ENCODE assay signal across 29 cellular contexts in the genomic region with DNA sequence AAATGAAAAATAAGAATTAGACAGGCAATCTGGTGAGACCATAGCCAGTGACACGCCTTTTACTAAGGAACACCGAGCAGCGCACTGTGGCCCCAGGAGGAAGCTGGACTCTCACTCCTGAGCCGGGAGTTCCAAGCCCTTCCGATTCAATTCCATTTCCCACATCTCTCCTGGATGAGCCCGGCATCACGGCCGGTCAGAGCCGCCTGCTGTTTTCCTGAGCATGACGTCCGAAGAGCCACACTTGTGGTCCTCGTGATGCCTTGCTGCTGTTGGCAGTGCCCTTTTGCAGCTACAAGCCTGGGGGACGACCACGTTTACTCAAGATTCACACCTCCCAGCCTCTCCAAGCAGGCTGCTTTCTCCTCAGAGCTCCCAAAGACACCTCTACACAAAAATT. TPM values are rescaled to one million over a fixed set of nuclear protein-coding genes. Genes with fewer than 3 reads are reported as not detected.
DNase-seq lines count a peak whose midpoint lies in the region; ATAC-seq and TF ChIP-seq lines count a peak whose summit lies in the region.
"Had no signal": no experiment of that assay in that cellular context is flagged by ENCODE, and none has a peak within 500 bp of the region (broad histone marks: within the 10 kb centered on the region; RNA-seq: fewer than 3 reads in every experiment).

No MANE protein-coding gene starts in this region.

- TF ChIP-seq CTCF in DOHH2 (IDR thresholded peaks at IDR 0.05; ENCODE audit: low read depth, low read length, poor library complexity, severe bottlenecking) (no peak), tibial nerve (IDR thresholded peaks at IDR 0.05) (no peak)

- CTCF ChIA-PET in activated CD4-positive, alpha-beta memory T cell treated with anti-CD3 and anti-CD28 coated beads, Interleukin-2, amount 10 ng/mL, durations not matched to agents 7 days and 5 days (lab: Charles Lee): no interaction called here

- no peaks in the 10 kb centered on the region for H3K79me2 ChIP-seq in DOHH2 (ENCODE audit: control insufficient read depth, low read length)
- no peaks in the 10 kb centered on the region for H3K79me2 ChIP-seq in Karpas-422 (ENCODE audit: low read length)

- DNase-seq in Karpas-422 (no peak), A172 (ENCODE audit: low spot score) (no peak), superior temporal gyrus (ENCODE audit: extremely low spot score) (no peak), tibial nerve (ENCODE audit: low spot score in 2 of 2) (no peak)
- no peak for DNase-seq in activated CD4-positive, alpha-beta memory T cell treated with anti-CD3 and anti-CD28 coated beads, Interleukin-2, amount 10 ng/mL, durations not matched to agents 7 days and 5 days
- DNase-seq: ACHN; activated CD4-positive, CD25-positive, alpha-beta regulatory T cell; activated CD8-positive, alpha-beta memory T cell treated with anti-CD3 and anti-CD28 coated beads, Interleukin-2, amount 10 ng/mL, durations not matched to agents 7 days and 5 days; activated naive CD4-positive, alpha-beta T cell treated with anti-CD3 and anti-CD28 coated beads for 36 hours; activated T-cell treated with anti-CD3 and anti-CD28 coated beads, Interleukin-2, amount 50 U/mL, for 4 hours; adrenal gland; BE2C; heart left ventricle; left ventricle myocardium superior; NCI-H146; NCI-H446; NCI-H82; OCI-M1; stimulated activated CD4-positive, alpha-beta T cell treated with anti-CD3 and anti-CD28 coated beads, Interleukin-4, amount 100 ng/mL, for 4 hours; T-helper 1 cell had no signal

- H3K9me3 ChIP-seq in DOHH2 (ENCODE audit: control insufficient read depth, insufficient read depth, low read length): no peaks in the 10 kb centered on the region
- H3K9me3 ChIP-seq in Karpas-422 (ENCODE audit: low read length): no peaks in the 10 kb centered on the region; the same call in 1 of the 2 replicates
- no peaks in the 10 kb centered on the region for H3K9me3 ChIP-seq in skeletal muscle satellite cell (replicated peaks; ENCODE audit: low read length)
- peaks cover 0 to 5% (median 0%) of the 10 kb centered on the region in 4 donors for H3K9me3 ChIP-seq in tibial nerve
- H3K9me3 ChIP-seq: adrenal gland, BE2C, right atrium auricular region, suprapubic skin had no signal

- no peaks in the 10 kb centered on the region for H3K36me3 Mint-ChIP-seq in activated T-helper 17 cell treated with anti-CD3 and anti-CD28 coated beads, Interleukin-2, amount 50 U/mL, for 72 hours (ENCODE audit: low read depth)
- H3K36me3 Mint-ChIP-seq in activated CD4-positive, alpha-beta memory T cell treated with anti-CD3 and anti-CD28 coated beads, Interleukin-2, amount 10 ng/mL, durations not matched to agents 7 days and 5 days (ENCODE audit: low read depth): no peaks in the 10 kb centered on the region

- peaks cover 22% of the 10 kb centered on the region for H3K27me3 Mint-ChIP-seq in activated T-helper 17 cell treated with anti-CD3 and anti-CD28 coated beads, Interleukin-2, amount 50 U/mL, for 72 hours
- H3K27me3 Mint-ChIP-seq in activated CD4-positive, alpha-beta memory T cell treated with anti-CD3 and anti-CD28 coated beads, Interleukin-2, amount 10 ng/mL, durations not matched to agents 7 days and 5 days: peaks cover 11% of the 10 kb centered on the region

- TF ChIP-seq EP300 in tibial nerve (IDR thresholded peaks at IDR 0.05): no peak

- no peaks in the 10 kb centered on the region for H4K20me1 ChIP-seq in DOHH2 (ENCODE audit: control insufficient read depth, insufficient read depth, low read depth, low read length)
- no peaks in the 10 kb centered on the region for H4K20me1 ChIP-seq in Karpas-422 (ENCODE audit: insufficient read depth, low read depth, low read length)

- no peak overlapping the region for H3K27ac ChIP-seq in DOHH2 (ENCODE audit: low read depth, low read length)
- no peak overlapping the region; the same call in 1 of the 2 replicates for H3K27ac ChIP-seq in Karpas-422 (ENCODE audit: low read length)
- no peak overlapping the region for H3K27ac ChIP-seq in tibial nerve
- H3K27ac ChIP-seq: adrenal gland, heart left ventricle, right atrium auricular region, suprapubic skin had no signal

- H2AFZ ChIP-seq in Karpas-422 (ENCODE audit: low read length): no peak overlapping the region

- H3K9me2 ChIP-seq in DOHH2 (replicated peaks; ENCODE audit: control insufficient read depth, low read length) (no peaks in the 10 kb centered on the region), Karpas-422 (replicated peaks; ENCODE audit: insufficient read depth, low read length) (no peaks in the 10 kb centered on the region)

- no peak for TF ChIP-seq POLR2A in tibial nerve (IDR thresholded peaks at IDR 0.05)

- peaks cover 13% of the 10 kb centered on the region for H3K4me1 Mint-ChIP-seq in activated T-helper 17 cell treated with anti-CD3 and anti-CD28 coated beads, Interleukin-2, amount 50 U/mL, for 72 hours
- peaks cover 5% of the 10 kb centered on the region for H3K4me1 Mint-ChIP-seq in activated CD4-positive, alpha-beta memory T cell treated with anti-CD3 and anti-CD28 coated beads, Interleukin-2, amount 10 ng/mL, durations not matched to agents 7 days and 5 days
- H3K4me1 Mint-ChIP-seq: central memory CD8-positive, alpha-beta T cell had no signal

- peak overlapping the region; percentile 78 for H3K27ac Mint-ChIP-seq in activated T-helper 17 cell treated with anti-CD3 and anti-CD28 coated beads, Interleukin-2, amount 50 U/mL, for 72 hours
- H3K27ac Mint-ChIP-seq in activated CD4-positive, alpha-beta memory T cell treated with anti-CD3 and anti-CD28 coated beads, Interleukin-2, amount 10 ng/mL, durations not matched to agents 7 days and 5 days: no peak overlapping the region
- H3K27ac Mint-ChIP-seq: activated CD8-positive, alpha-beta memory T cell treated with anti-CD3 and anti-CD28 coated beads, Interleukin-2, amount 10 ng/mL, durations not matched to agents 7 days and 5 days; activated naive CD4-positive, alpha-beta T cell treated with anti-CD3 and anti-CD28 coated beads for 36 hours; dendritic cell treated with granulocyte-macrophage colony-stimulating factor and Interleukin-4, amounts not matched to agents 40 ng/mL and 50 ng/mL, for 4 days; endodermal cell had no signal

- POLR2A ChIA-PET in activated CD4-positive, alpha-beta memory T cell treated with anti-CD3 and anti-CD28 coated beads, Interleukin-2, amount 10 ng/mL, durations not matched to agents 7 days and 5 days (lab: Charles Lee): no interaction called here

- H3K36me3 ChIP-seq in DOHH2 (ENCODE audit: control insufficient read depth, low read length) (no peaks in the 10 kb centered on the region), Karpas-422 (ENCODE audit: insufficient read depth, low read length) (no peaks in the 10 kb centered on the region), skeletal muscle satellite cell (ENCODE audit: insufficient read depth, low read length) (peaks cover 8% of the 10 kb centered on the region), tibial nerve (no peaks in the 10 kb centered on the region)
- H3K36me3 ChIP-seq: adrenal gland, BE2C, heart left ventricle, right atrium auricular region, suprapubic skin had no signal

- H3K4me1 ChIP-seq in DOHH2 (ENCODE audit: control insufficient read depth, low read length): peaks cover 25% of the 10 kb centered on the region
- peaks cover 26% of the 10 kb centered on the region for H3K4me1 ChIP-seq in Karpas-422 (ENCODE audit: low read length)
- peaks cover 30% of the 10 kb centered on the region for H3K4me1 ChIP-seq in skeletal muscle satellite cell (ENCODE audit: control insufficient read depth, insufficient read depth, low read length)
- H3K4me1 ChIP-seq in tibial nerve: no peaks in the 10 kb centered on the region
- H3K4me1 ChIP-seq: adrenal gland, BE2C, heart left ventricle, right atrium auricular region, suprapubic skin had no signal

- H3K27me3 ChIP-seq in DOHH2 (ENCODE audit: control insufficient read depth, low read length) (peaks cover 26% of the 10 kb centered on the region), Karpas-422 (ENCODE audit: low read length) (no peaks in the 10 kb centered on the region; the same call in 1 of the 2 replicates), skeletal muscle satellite cell (ENCODE audit: control insufficient read depth, insufficient read depth, low read length) (no peaks in the 10 kb centered on the region), tibial nerve (no peaks in the 10 kb centered on the region)
- H3K27me3 ChIP-seq: adrenal gland, BE2C, heart left ventricle, right atrium auricular region, suprapubic skin had no signal

- H3K4me2 ChIP-seq in DOHH2 (ENCODE audit: low read length) (peak overlapping the region; percentile 59), Karpas-422 (ENCODE audit: low read depth, low read length, poor library complexity, severe bottlenecking) (peak overlapping the region; percentile 71), skeletal muscle satellite cell (ENCODE audit: low read length) (peak overlapping the region; percentile 57)

- H3K4me3 ChIP-seq in DOHH2 (ENCODE audit: low read length): no peak overlapping the region
- no peak overlapping the region for H3K4me3 ChIP-seq in Karpas-422 (ENCODE audit: low read length)
- H3K4me3 ChIP-seq in skeletal muscle satellite cell (ENCODE audit: low read length): no peak overlapping the region
- H3K4me3 ChIP-seq in tibial nerve: no peak overlapping the region
- H3K4me3 ChIP-seq: adrenal gland, heart left ventricle, right atrium auricular region, suprapubic skin had no signal

- no peak for ATAC-seq in activated T-helper 17 cell treated with anti-CD3 and anti-CD28 coated beads, Interleukin-2, amount 50 U/mL, for 72 hours (replicated peaks)
- ATAC-seq: activated CD8-positive, alpha-beta memory T cell treated with anti-CD3 and anti-CD28 coated beads, Interleukin-2, amount 10 ng/mL, durations not matched to agents 7 days and 5 days; HCT116; heart left ventricle; left ventricle myocardium superior had no signal

- H3K4me3 Mint-ChIP-seq in activated T-helper 17 cell treated with anti-CD3 and anti-CD28 coated beads, Interleukin-2, amount 50 U/mL, for 72 hours: peak overlapping the region; percentile 54
- no peak overlapping the region for H3K4me3 Mint-ChIP-seq in activated CD4-positive, alpha-beta memory T cell treated with anti-CD3 and anti-CD28 coated beads, Interleukin-2, amount 10 ng/mL, durations not matched to agents 7 days and 5 days
- H3K4me3 Mint-ChIP-seq: activated CD8-positive, alpha-beta memory T cell treated with anti-CD3 and anti-CD28 coated beads, Interleukin-2, amount 10 ng/mL, durations not matched to agents 7 days and 5 days; activated naive CD4-positive, alpha-beta T cell treated with anti-CD3 and anti-CD28 coated beads for 36 hours; activated T-cell treated with anti-CD3 and anti-CD28 coated beads, Interleukin-2, amount 50 U/mL, for 4 hours; central memory CD8-positive, alpha-beta T cell; dendritic cell treated with granulocyte-macrophage colony-stimulating factor and Interleukin-4, amounts not matched to agents 40 ng/mL and 50 ng/mL, for 4 days; endodermal cell had no signal

- peak overlapping the region; percentile 56; the same call in 1 of the 2 replicates for H3K9ac ChIP-seq in Karpas-422 (ENCODE audit: low read length)
- no peak overlapping the region for H3K9ac ChIP-seq in skeletal muscle satellite cell (ENCODE audit: low read depth, low read length)

- WGBS in tibial nerve, 2 donors: 81 to 83% methylated on average over 14 of the region's 14 CpGs

- H3F3A ChIP-seq in DOHH2 (ENCODE audit: control insufficient read depth, insufficient read depth): no peaks in the 10 kb centered on the region

- H3K9me3 Mint-ChIP-seq in activated T-helper 17 cell treated with anti-CD3 and anti-CD28 coated beads, Interleukin-2, amount 50 U/mL, for 72 hours: no peaks in the 10 kb centered on the region
- H3K9me3 Mint-ChIP-seq in activated CD4-positive, alpha-beta memory T cell treated with anti-CD3 and anti-CD28 coated beads, Interleukin-2, amount 10 ng/mL, durations not matched to agents 7 days and 5 days: peaks cover 9% of the 10 kb centered on the region
- H3K9me3 Mint-ChIP-seq: activated T-cell treated with anti-CD3 and anti-CD28 coated beads, Interleukin-2, amount 50 U/mL, for 4 hours; central memory CD8-positive, alpha-beta T cell had no signal

RNA-seq across cellular contexts. Expression of a gene that starts 40.8 kb away (rescaled TPM):
- 29.0 and 62.5 TPM in 2 replicates for total RNA-seq in Karpas-422 (2014; rRNA removed; shearing (Covaris generic); ENCODE audit: low replicate concordance)
- total RNA-seq in activated T-helper 17 cell treated with anti-CD3 and anti-CD28 coated beads, Interleukin-2, amount 50 U/mL, for 72 hours: 10 to 100 TPM; 22.2 to 29.8 TPM
- 10.9 and 15.1 TPM in 2 replicates for total RNA-seq in skeletal muscle satellite cell (2012; rRNA removed)
- total RNA-seq in A172 (2014; rRNA removed; shearing (Covaris generic)): 4.7 and 5.0 TPM in 2 replicates
- total RNA-seq in activated CD4-positive, alpha-beta memory T cell treated with anti-CD3 and anti-CD28 coated beads, Interleukin-2, amount 10 ng/mL, durations not matched to agents 7 days and 5 days: 10 to 100 TPM; 30.3 to 30.9 TPM
- 10 to 100 TPM; 11.7 to 21.4 (median 17.3) TPM for total RNA-seq in tibial nerve
